In the genomic region with DNA sequence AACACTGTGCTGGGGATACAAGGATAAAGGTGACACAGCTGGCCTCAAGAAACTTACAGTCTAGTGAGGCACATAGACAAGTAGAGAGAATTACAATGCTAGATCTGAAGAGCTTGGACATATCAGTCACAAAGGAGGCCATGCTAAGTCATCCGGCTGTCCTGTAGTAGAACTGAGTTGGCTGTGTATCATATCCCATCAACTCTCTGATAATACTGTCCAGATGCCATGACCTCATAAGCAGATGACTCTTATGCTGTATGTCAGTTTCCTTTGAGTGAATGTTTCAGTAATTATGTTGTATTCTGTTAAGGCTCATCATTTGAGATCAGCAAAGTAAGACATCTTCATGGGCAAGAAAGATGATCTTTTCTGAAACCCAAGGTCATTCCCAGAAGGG, we compare ENCODE assay signal across 25 cellular contexts.
"Had no signal": no experiment of that assay in that cellular context is flagged by ENCODE, and none has a peak within 500 bp of the region (broad histone marks: within the 10 kb centered on the region; RNA-seq: fewer than 3 reads in every experiment).

No MANE protein-coding gene starts in this region.

- H3K9me3 ChIP-seq: esophagus muscularis mucosa, left lung, lower lobe of right lung, right atrium auricular region, thoracic aorta had no signal

- DNase-seq: activated CD4-positive, alpha-beta memory T cell treated with anti-CD3 and anti-CD28 coated beads for 36 hours; activated CD4-positive, alpha-beta T cell treated with anti-CD3 and anti-CD28 coated beads for 48 hours; activated CD4-positive, CD25-positive, alpha-beta regulatory T cell; activated CD8-positive, alpha-beta memory T cell treated with anti-CD3 and anti-CD28 coated beads, Interleukin-2, amount 50 U/mL, for 4 hours; activated naive CD4-positive, alpha-beta T cell; activated T-cell treated with anti-CD3 and anti-CD28 coated beads, Interleukin-2, amount 50 U/mL, for 24 hours; endodermal cell; kidney glomerular epithelial cell; left lung; lower lobe of right lung; mesendoderm; stimulated activated CD4-positive, alpha-beta T cell treated with anti-CD3 and anti-CD28 coated beads, Interleukin-15, amount 100 ng/mL, for 24 hours; stimulated activated CD4-positive, alpha-beta T cell treated with anti-CD3 and anti-CD28 coated beads, Interleukin-2, amount 100 ng/mL, for 24 hours; stimulated activated naive CD8-positive, alpha-beta T cell treated with anti-CD3 and anti-CD28 coated beads, Interleukin-15, Interleukin-2, amounts not matched to agents 100 U/mL and 50 U/mL, for 24 hours; T-helper 1 cell; trophoblast cell had no signal

- H3K4me3 ChIP-seq: esophagus muscularis mucosa, left lung, lower lobe of right lung, right atrium auricular region, thoracic aorta had no signal

- H3K36me3 ChIP-seq: esophagus muscularis mucosa, left lung, lower lobe of right lung, right atrium auricular region, thoracic aorta had no signal

- ATAC-seq: left lung; lower lobe of right lung; stimulated activated naive CD8-positive, alpha-beta T cell treated with anti-CD3 and anti-CD28 coated beads, Interleukin-15, Interleukin-2, amounts not matched to agents 100 U/mL and 50 U/mL, for 24 hours had no signal

- H3K9me3 Mint-ChIP-seq: activated CD4-positive, alpha-beta memory T cell treated with anti-CD3 and anti-CD28 coated beads for 36 hours; activated naive CD4-positive, alpha-beta T cell treated with anti-CD3 and anti-CD28 coated beads, Interleukin-2, amount 50 U/mL, for 72 hours; activated T-cell treated with anti-CD3 and anti-CD28 coated beads, Interleukin-2, amount 50 U/mL, for 24 hours; activated T-helper 2 cell treated with anti-CD3 and anti-CD28 coated beads, Interferon-gamma antibody, Interleukin-2, Interleukin-4, amounts not matched to agents 10 μg/mL and 5 μg/mL and 100 μg/mL, durations not matched to agents 14 hours and 24 hours and 36 hours; central memory CD8-positive, alpha-beta T cell; dendritic cell treated with granulocyte-macrophage colony-stimulating factor and Interleukin-4, amounts not matched to agents 40 ng/mL and 50 ng/mL, for 4 days; natural killer cell treated with Interleukin-12 subunit alpha and Interleukin-12 subunit beta and Interleukin-15 and Interleukin-18, amount 100 ng/mL, for 72 hours; T-helper 2 cell treated with Interferon-gamma antibody and Interleukin-4, amounts not matched to agents 5 μg/mL and 100 μg/mL, for 36 hours had no signal

- H3K4me3 Mint-ChIP-seq: activated CD4-positive, alpha-beta memory T cell treated with anti-CD3 and anti-CD28 coated beads for 36 hours; activated T-cell treated with anti-CD3 and anti-CD28 coated beads, Interleukin-2, amount 50 U/mL, for 24 hours; central memory CD8-positive, alpha-beta T cell; dendritic cell treated with granulocyte-macrophage colony-stimulating factor and Interleukin-4, amounts not matched to agents 40 ng/mL and 50 ng/mL, for 4 days; endodermal cell; natural killer cell treated with Interleukin-12 subunit alpha and Interleukin-12 subunit beta and Interleukin-15 and Interleukin-18, amount 100 ng/mL, for 72 hours; T-helper 2 cell treated with Interferon-gamma antibody and Interleukin-4, amounts not matched to agents 5 μg/mL and 100 μg/mL, for 36 hours had no signal

- H3K27me3 Mint-ChIP-seq: activated CD4-positive, alpha-beta memory T cell treated with anti-CD3 and anti-CD28 coated beads for 36 hours; dendritic cell treated with granulocyte-macrophage colony-stimulating factor and Interleukin-4, amounts not matched to agents 40 ng/mL and 50 ng/mL, for 4 days had no signal

- H3K4me1 Mint-ChIP-seq: central memory CD8-positive, alpha-beta T cell had no signal

- H3K27ac Mint-ChIP-seq: activated CD4-positive, alpha-beta memory T cell treated with anti-CD3 and anti-CD28 coated beads for 36 hours; activated naive CD4-positive, alpha-beta T cell treated with anti-CD3 and anti-CD28 coated beads, Interleukin-2, amount 50 U/mL, for 72 hours; activated T-cell treated with anti-CD3 and anti-CD28 coated beads, Interleukin-2, amount 50 U/mL, for 24 hours; activated T-helper 2 cell treated with anti-CD3 and anti-CD28 coated beads, Interferon-gamma antibody, Interleukin-2, Interleukin-4, amounts not matched to agents 10 μg/mL and 5 μg/mL and 100 μg/mL, durations not matched to agents 14 hours and 24 hours and 36 hours; dendritic cell treated with granulocyte-macrophage colony-stimulating factor and Interleukin-4, amounts not matched to agents 40 ng/mL and 50 ng/mL, for 4 days; endodermal cell; natural killer cell treated with Interleukin-12 subunit alpha and Interleukin-12 subunit beta and Interleukin-15 and Interleukin-18, amount 100 ng/mL, for 72 hours; T-helper 2 cell treated with Interferon-gamma antibody and Interleukin-4, amounts not matched to agents 5 μg/mL and 100 μg/mL, for 36 hours had no signal

- H3K4me1 ChIP-seq: esophagus muscularis mucosa, left lung, lower lobe of right lung, right atrium auricular region had no signal

- H3K36me3 Mint-ChIP-seq: activated CD4-positive, alpha-beta memory T cell treated with anti-CD3 and anti-CD28 coated beads for 36 hours; activated naive CD4-positive, alpha-beta T cell treated with anti-CD3 and anti-CD28 coated beads, Interleukin-2, amount 50 U/mL, for 72 hours; natural killer cell treated with Interleukin-12 subunit alpha and Interleukin-12 subunit beta and Interleukin-15 and Interleukin-18, amount 100 ng/mL, for 72 hours had no signal
